ENCODE assay signal across 12 cellular contexts in genomic region chr19:8881512-8881911, GRCh38. TPM values are rescaled to one million over a fixed set of nuclear protein-coding genes. Genes with fewer than 3 reads are reported as not detected.
"Had no signal": no experiment of that assay in that cellular context is flagged by ENCODE, and none has a peak within 500 bp of the region (broad histone marks: within the 10 kb centered on the region; RNA-seq: fewer than 3 reads in every experiment).

No MANE protein-coding gene starts in this region.

- H3K27ac ChIP-seq: GM23248 had no signal

- H3K36me3 ChIP-seq: HAP-1 had no signal

- H3K9ac ChIP-seq: GM23248 had no signal

- FAIRE-seq: H1, H54 had no signal

- H3K4me3 Mint-ChIP-seq: GM23338, H9, HFFc6 had no signal

- H3K4me1 Mint-ChIP-seq: GM23338, H9 had no signal

- H3K9me3 ChIP-seq: HAP-1 had no signal

- H3K4me2 ChIP-seq: GM23338 had no signal

- ATAC-seq: GM23338, HCT116 had no signal

- DNase-seq: GM23248, GOT3, H7, H9, HCEC 1CT, HFFc6 had no signal

- H2AFZ ChIP-seq: GM23248, GM23338 had no signal

- H3K4me1 ChIP-seq: HAP-1 had no signal

- H3K4me3 ChIP-seq: GM23248, GM23338, HAP-1 had no signal

- H3K9me3 Mint-ChIP-seq: GM23338 had no signal

- H3K27ac Mint-ChIP-seq: GM23338, H9, HFFc6 had no signal

RNA-seq across cellular contexts. Expression of gene MBD3L1, which starts 49.3 kb away (rescaled TPM):
- total RNA-seq: GM23248, GM23338, H1, H4, H7, H9, HFFc6 had no signal
- polyA plus RNA-seq: GM23248, GM23338, H1 had no signal
